ENCODE assay signal across 18 cellular contexts in the genomic region with DNA sequence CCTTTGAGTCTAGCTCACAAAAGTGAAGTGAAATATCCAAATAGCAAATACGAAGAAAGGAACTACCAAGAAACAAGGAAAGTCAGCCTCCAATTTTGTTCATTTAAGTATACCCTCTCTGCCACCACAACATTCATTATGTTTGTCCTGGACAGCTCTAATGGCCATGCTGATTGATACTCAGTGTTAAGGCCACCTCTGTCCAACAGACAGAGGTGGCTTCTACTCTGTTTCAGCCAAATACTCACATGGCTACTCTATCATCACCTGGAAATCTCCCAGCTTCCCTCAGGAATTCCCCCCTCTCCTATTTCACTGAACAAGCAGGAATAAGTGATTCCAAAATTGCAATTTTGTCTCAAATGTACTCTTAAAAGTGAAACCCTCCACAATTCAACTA.
"Had no signal": no experiment of that assay in that cellular context is flagged by ENCODE, and none has a peak within 500 bp of the region (broad histone marks: within the 10 kb centered on the region; RNA-seq: fewer than 3 reads in every experiment).

No MANE protein-coding gene starts in this region.

- H3K27me3 Mint-ChIP-seq: activated CD4-positive, alpha-beta T cell treated with anti-CD3 and anti-CD28 coated beads for 36 hours; activated naive CD8-positive, alpha-beta T cell; naive B cell; stimulated activated memory B cell treated with anti-CD40 and anti-IgM and Interleukin-4, amounts not matched to agents 10 μg/mL and 1 μg/mL and 100 μg/mL, for 72 hours had no signal

- H3K27ac ChIP-seq: foreskin keratinocyte, spleen, thoracic aorta, upper lobe of right lung, WERI-Rb-1 had no signal

- H3K4me3 ChIP-seq: mucosa of descending colon, spleen, thoracic aorta, upper lobe of right lung had no signal

- H3K36me3 ChIP-seq: neutrophil, spleen, thoracic aorta, upper lobe of right lung had no signal

- DNase-seq: activated CD4-positive, alpha-beta T cell treated with anti-CD3 and anti-CD28 coated beads for 36 hours; activated CD4-positive, alpha-beta T cell treated with anti-CD3 and anti-CD28 coated beads, Interleukin-2, amount 50 U/mL, for 48 hours; activated gamma-delta T cell; dorsolateral prefrontal cortex; foreskin keratinocyte; hippocampal formation; left colon; mucosa of descending colon; naive B cell; spleen; stimulated activated CD4-positive, alpha-beta T cell treated with anti-CD3 and anti-CD28 coated beads, Interleukin-4, amount 100 ng/mL, for 4 hours; T-helper 2 cell; upper lobe of right lung; WERI-Rb-1 had no signal

- H3K36me3 Mint-ChIP-seq: naive B cell; stimulated activated memory B cell treated with anti-CD40 and anti-IgM and Interleukin-4, amounts not matched to agents 10 μg/mL and 1 μg/mL and 100 μg/mL, for 72 hours had no signal

- H3K9me3 ChIP-seq: mucosa of descending colon, neutrophil, spleen, thoracic aorta, upper lobe of right lung had no signal

- H3K4me3 Mint-ChIP-seq: activated CD4-positive, alpha-beta T cell treated with anti-CD3 and anti-CD28 coated beads for 36 hours; activated naive CD8-positive, alpha-beta T cell; naive B cell; stimulated activated memory B cell treated with anti-CD40 and anti-IgM and Interleukin-4, amounts not matched to agents 10 μg/mL and 1 μg/mL and 100 μg/mL, for 72 hours had no signal

- H3K27ac Mint-ChIP-seq: activated CD4-positive, alpha-beta T cell treated with anti-CD3 and anti-CD28 coated beads for 36 hours; activated naive CD8-positive, alpha-beta T cell; stimulated activated memory B cell treated with anti-CD40 and anti-IgM and Interleukin-4, amounts not matched to agents 10 μg/mL and 1 μg/mL and 100 μg/mL, for 72 hours had no signal

- ATAC-seq: activated CD4-positive, alpha-beta T cell treated with anti-CD3 and anti-CD28 coated beads for 36 hours; foreskin keratinocyte; left colon; mucosa of descending colon; stimulated activated memory B cell treated with anti-CD40 and anti-IgM and Interleukin-4, amounts not matched to agents 10 μg/mL and 1 μg/mL and 100 μg/mL, for 72 hours; upper lobe of right lung had no signal

- H3K27me3 ChIP-seq: dorsolateral prefrontal cortex, foreskin keratinocyte, neutrophil, spleen, upper lobe of right lung had no signal

- H3K9me3 Mint-ChIP-seq: naive B cell; stimulated activated memory B cell treated with anti-CD40 and anti-IgM and Interleukin-4, amounts not matched to agents 10 μg/mL and 1 μg/mL and 100 μg/mL, for 72 hours had no signal
